Comparison of ENCODE assay signal across 1 cellular context in genomic region chr20:37680420-37680819, GRCh38.
TF ChIP-seq lines count a peak whose summit lies in the region.

No MANE protein-coding gene starts in this region.

TF ChIP-seq in HEK293, 187 proteins besides CTCF, POLR2A, EP300 and RAD21 (continued from another document):
- TF ChIP-seq ZBTB11 (tag by site-specific recombination; conservative IDR thresholded peaks at IDR 0.05; ENCODE audit: low read depth) (no peak), ZNF629 (tag by site-specific recombination; IDR thresholded peaks at IDR 0.05) (0 out of 2 replicates have a peak, but pooled peaks have one; percentile 46), PATZ1 (tag by site-specific recombination; IDR thresholded peaks at IDR 0.05) (no peak), HIC1 (tag by site-specific recombination; IDR thresholded peaks at IDR 0.05) (no peak), ZSCAN16 (tag by site-specific recombination; IDR thresholded peaks at IDR 0.05) (no peak), ZNF24 (tag by site-specific recombination; IDR thresholded peaks at IDR 0.05) (peak; percentile 55; the same call in 1 of the 2 replicates)
TF ChIP-seq in HEK293: peak in this region for 4.
